8 cellular contexts compared by ENCODE assay signal in the genomic region with DNA sequence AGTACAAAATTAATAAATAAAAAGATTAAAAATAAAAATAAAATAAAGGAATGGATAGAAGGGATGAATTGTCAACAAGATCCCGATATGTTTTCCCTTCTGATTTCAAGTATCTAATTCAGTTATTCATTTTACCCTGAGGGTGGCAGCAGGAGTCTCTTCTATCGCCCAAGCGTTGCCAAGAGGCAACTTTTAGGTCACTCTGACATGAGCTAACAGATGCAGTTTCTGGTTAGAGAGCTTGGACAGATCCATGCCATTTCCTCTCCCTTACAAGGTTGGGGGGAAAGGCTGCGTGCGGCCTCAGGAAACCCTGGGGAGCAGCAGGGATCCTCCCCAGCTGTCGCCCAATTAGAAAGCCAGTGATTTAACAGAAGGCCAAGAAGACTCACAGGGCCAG. TPM values are rescaled to one million over a fixed set of nuclear protein-coding genes. Genes with fewer than 3 reads are reported as not detected.
DNase-seq lines count a peak whose midpoint lies in the region; ATAC-seq, FAIRE-seq and TF ChIP-seq lines count a peak whose summit lies in the region.

No MANE protein-coding gene starts in this region.

- DNase-seq in DMS 273 (lab: John Stamatoyannopoulos, UW; ENCODE audit: unreplicated experiment) (peak; percentile 94), KBM-7 (peak; percentile 68), SK-N-SH (peak; percentile 49), bronchial epithelial cell (ENCODE audit: low read depth) (peak; percentile 25)
- peak; percentile 31 for DNase-seq in stimulated activated CD4-positive, alpha-beta T cell treated with anti-CD3 and anti-CD28 coated beads, Interleukin-4, amount 100 ng/mL, for 24 hours

- TF ChIP-seq CTCF in SK-N-SH (IDR thresholded peaks at IDR 0.05), result peak; percentile 45
- no peak for TF ChIP-seq CTCF in bronchial epithelial cell (IDR thresholded peaks at IDR 0.05; ENCODE audit: insufficient read depth, low read length, severe bottlenecking)

- no peak for FAIRE-seq in bronchial epithelial cell (lab: Jason Lieb, UNC)
- FAIRE-seq in islet of Langerhans (lab: Jason Lieb, UNC), result peak; percentile 84

- no peaks in the 10 kb centered on the region; a peak in 1 of 4 replicates for H3K4me1 ChIP-seq in SK-N-SH (ENCODE audit: control insufficient read depth in 1 of 2, insufficient read depth in 2 of 2, low read depth in 1 of 2, low read length in 1 of 2)

- no peaks in the 10 kb centered on the region for H3F3A ChIP-seq in SK-N-SH (replicated peaks; ENCODE audit: insufficient read depth)

- no peaks in the 10 kb centered on the region for H3K79me2 ChIP-seq in SK-N-SH (ENCODE audit: insufficient read depth)

- no peaks in the 10 kb centered on the region for H3K9me2 ChIP-seq in SK-N-SH

- no peak overlapping the region for H3K4me2 ChIP-seq in SK-N-SH

- ATAC-seq in HG02763 (IDR thresholded peaks at IDR 0.05; ENCODE audit: unreplicated experiment) (no peak), HG03045 (IDR thresholded peaks at IDR 0.05; ENCODE audit: unreplicated experiment) (no peak)

- no peak overlapping the region for H3K4me3 ChIP-seq in SK-N-SH (ENCODE audit: low read depth in 2 of 2, low read length in 1 of 2)
- H3K4me3 ChIP-seq in bronchial epithelial cell (ENCODE audit: low read depth, low read length), result no peak overlapping the region

- peak; percentile 66 for TF ChIP-seq RAD21 in SK-N-SH (IDR thresholded peaks at IDR 0.05; ENCODE audit: low read length)

- H3K27me3 ChIP-seq in SK-N-SH (ENCODE audit: insufficient read depth) (peaks cover 4% of the 10 kb centered on the region; the same call in 1 of the 2 replicates), bronchial epithelial cell (ENCODE audit: control insufficient read depth, insufficient read depth, low read length) (no peaks in the 10 kb centered on the region)

- no peaks in the 10 kb centered on the region for H3K9me3 ChIP-seq in SK-N-SH

- POLR2A ChIA-PET in SK-N-SH (lab: Yijun Ruan, JAX), result no interaction called here

- no peaks in the 10 kb centered on the region for H3K36me3 ChIP-seq in SK-N-SH (replicated peaks in 1 of 2; ENCODE audit: control insufficient read depth in 1 of 2, insufficient read depth in 2 of 2, low read length in 1 of 2)
- no peaks in the 10 kb centered on the region for H3K36me3 ChIP-seq in bronchial epithelial cell (ENCODE audit: control insufficient read depth, insufficient read depth, low read length)

- H2AFZ ChIP-seq in SK-N-SH (ENCODE audit: low read depth), result no peak overlapping the region

- no peak overlapping the region for H3K27ac ChIP-seq in SK-N-SH (ENCODE audit: low read depth in 2 of 2, low read length in 1 of 2)

- TF ChIP-seq EP300 in SK-N-SH (IDR thresholded peaks at IDR 0.05; ENCODE audit: borderline replicate concordance in 1 of 2, low read depth in 1 of 2, low read length in 1 of 2), result no peak

- CTCF ChIA-PET in SK-N-SH (lab: Yijun Ruan, JAX), result interaction anchor here (0.7 to 2.6 kb wide), 8 partner anchors 9 to 243 kb away, joined by 3 to 10 read pairs (median 4); no protein-coding TSS in a partner anchor

- WGBS in SK-N-SH (ENCODE audit: low lambda C conversion rate), result 25% methylated on average over 6 of the region's 6 CpGs

- no peaks in the 10 kb centered on the region for H4K20me1 ChIP-seq in SK-N-SH (ENCODE audit: insufficient read depth)

- in situ Hi-C loops in KBM-7 (cut with MboI; ENCODE audit: low pct_unique_long_range_greater_than_20kb, low sequenced_read_pairs), result no loop called here

- no peak overlapping the region for H3K9ac ChIP-seq in SK-N-SH

TF ChIP-seq in SK-N-SH, 30 proteins besides CTCF, POLR2A, EP300 and RAD21:
- TF ChIP-seq RCOR1 (IDR thresholded peaks at IDR 0.05; ENCODE audit: low read length) (no peak), SMC3 (IDR thresholded peaks at IDR 0.05; ENCODE audit: low read depth, low read length) (0 out of 2 replicates have a peak, but pooled peaks have one; percentile 35), FOXJ3 (CRISPR knock-in tag; IDR thresholded peaks at IDR 0.05) (no peak), SIN3A (IDR thresholded peaks at IDR 0.05; ENCODE audit: borderline replicate concordance, low read depth, low read length) (no peak)

RNA-seq across cellular contexts. Expression of a gene that starts 35.3 kb away (rescaled TPM):
- polyA plus RNA-seq in SK-N-SH (2012; rRNA removed), result 0.24 and 0.30 TPM in 2 replicates
- 0.06 and 0.14 TPM in 2 replicates for polyA plus RNA-seq in SK-N-SH (2012; cell fraction: cytosol; rRNA removed)
- polyA plus RNA-seq in SK-N-SH (2012; cell fraction: nucleus; rRNA removed), result 0.81 and 1.1 TPM in 2 replicates
- not detected in 2 replicates for total RNA-seq in bronchial epithelial cell

RNA-seq across cellular contexts. Expression of a gene that starts 48.2 kb away (rescaled TPM):
- 6.3 and 8.5 TPM in 2 replicates for polyA plus RNA-seq in SK-N-SH (2012; rRNA removed)
- polyA plus RNA-seq in SK-N-SH (2012; cell fraction: cytosol; rRNA removed), result 3.4 and 5.4 TPM in 2 replicates
- polyA plus RNA-seq in SK-N-SH (2012; cell fraction: nucleus; rRNA removed), result 17.2 and 21.9 TPM in 2 replicates
- total RNA-seq in bronchial epithelial cell, result 1.2 and 1.3 TPM in 2 replicates

RNA-seq across cellular contexts. Expression of a gene that starts 51.0 kb away (rescaled TPM):
- 58.0 and 101 TPM in 2 replicates for polyA plus RNA-seq in SK-N-SH (2012; rRNA removed)
- polyA plus RNA-seq in SK-N-SH (2012; cell fraction: cytosol; rRNA removed), result 30.9 and 62.0 TPM in 2 replicates
- 223 and 292 TPM in 2 replicates for polyA plus RNA-seq in SK-N-SH (2012; cell fraction: nucleus; rRNA removed)
- total RNA-seq in bronchial epithelial cell, result 121 and 164 TPM in 2 replicates

Comparison
In these comparisons a context has a peak if more than half of its experiments do, and no peak if none do; other contexts are left out.
1. DNase-seq: peak in every context shown above with its lines; median percentile 94 in DMS 273; 68 in KBM-7; 49 in SK-N-SH; 31 in stimulated activated CD4-positive, alpha-beta T cell treated with anti-CD3 and anti-CD28 coated beads, Interleukin-4, amount 100 ng/mL, for 24 hours; 25 in bronchial epithelial cell.